1 cellular context compared by ENCODE assay signal in the genomic region with DNA sequence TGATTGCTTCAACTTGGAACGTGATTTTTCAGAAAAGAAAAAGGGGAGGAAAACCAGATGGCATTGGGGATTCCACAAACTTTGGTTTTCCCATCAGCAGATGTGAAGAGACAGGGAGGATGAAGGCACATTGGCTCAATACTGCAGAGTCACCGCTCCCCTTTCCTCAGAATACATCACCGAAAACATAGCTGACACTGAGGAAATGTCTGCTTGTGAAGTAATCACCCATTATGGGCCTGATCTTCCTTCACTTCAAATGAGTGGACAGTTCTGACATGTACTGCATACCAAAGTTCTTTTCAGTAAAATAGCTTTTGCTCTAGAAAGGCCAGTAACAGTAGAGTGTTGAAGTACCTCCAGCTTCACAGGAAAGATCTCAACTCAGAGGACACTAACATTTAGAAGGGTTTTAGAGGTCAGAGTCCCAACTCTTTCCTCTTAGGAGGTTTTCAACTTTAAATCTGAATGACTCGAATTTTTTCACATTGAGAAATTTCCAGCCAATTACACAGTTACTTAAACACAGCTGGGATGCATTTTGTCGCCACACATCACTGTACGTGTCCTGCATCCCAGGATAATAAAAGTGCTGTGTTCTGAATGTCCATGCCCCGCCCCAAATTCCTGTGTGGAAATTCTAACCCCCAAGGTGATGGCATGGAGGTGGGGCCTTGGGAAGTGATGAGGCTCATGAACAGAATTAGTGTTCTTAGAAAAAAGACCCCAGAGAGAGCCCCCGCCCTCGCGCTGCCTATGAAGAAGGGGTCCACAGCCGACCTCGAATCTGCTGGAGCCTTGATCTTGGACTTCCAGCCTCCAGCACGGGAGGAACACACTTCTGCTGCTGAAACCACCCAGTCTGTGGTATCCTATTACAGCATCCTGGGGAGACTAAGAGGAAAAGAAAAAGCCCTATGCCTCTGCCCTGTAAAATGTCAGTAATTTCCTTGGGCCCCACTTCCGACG.
TF ChIP-seq lines count a peak whose summit lies in the region.

No MANE protein-coding gene starts in this region.

TF ChIP-seq in IMR-90, 13 proteins besides CTCF, POLR2A, EP300 and RAD21:
- no peak for TF ChIP-seq NFE2L2 (IDR thresholded peaks at IDR 0.05; ENCODE audit: low read depth, low read length)
- TF ChIP-seq, protein P1, sequence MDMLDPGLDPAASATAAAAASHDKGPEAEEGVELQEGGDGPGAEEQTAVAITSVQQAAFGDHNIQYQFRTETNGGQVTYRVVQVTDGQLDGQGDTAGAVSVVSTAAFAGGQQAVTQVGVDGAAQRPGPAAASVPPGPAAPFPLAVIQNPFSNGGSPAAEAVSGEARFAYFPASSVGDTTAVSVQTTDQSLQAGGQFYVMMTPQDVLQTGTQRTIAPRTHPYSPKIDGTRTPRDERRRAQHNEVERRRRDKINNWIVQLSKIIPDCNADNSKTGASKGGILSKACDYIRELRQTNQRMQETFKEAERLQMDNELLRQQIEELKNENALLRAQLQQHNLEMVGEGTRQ (IDR thresholded peaks at IDR 0.05; ENCODE audit: low read depth, low read length), result no peak
- TF ChIP-seq, protein P2, sequence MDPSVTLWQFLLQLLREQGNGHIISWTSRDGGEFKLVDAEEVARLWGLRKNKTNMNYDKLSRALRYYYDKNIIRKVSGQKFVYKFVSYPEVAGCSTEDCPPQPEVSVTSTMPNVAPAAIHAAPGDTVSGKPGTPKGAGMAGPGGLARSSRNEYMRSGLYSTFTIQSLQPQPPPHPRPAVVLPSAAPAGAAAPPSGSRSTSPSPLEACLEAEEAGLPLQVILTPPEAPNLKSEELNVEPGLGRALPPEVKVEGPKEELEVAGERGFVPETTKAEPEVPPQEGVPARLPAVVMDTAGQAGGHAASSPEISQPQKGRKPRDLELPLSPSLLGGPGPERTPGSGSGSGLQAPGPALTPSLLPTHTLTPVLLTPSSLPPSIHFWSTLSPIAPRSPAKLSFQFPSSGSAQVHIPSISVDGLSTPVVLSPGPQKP (IDR thresholded peaks at IDR 0.05; ENCODE audit: borderline replicate concordance, low read depth, low read length), result no peak
- no peak for TF ChIP-seq FOS (IDR thresholded peaks at IDR 0.05; ENCODE audit: low read depth, low read length)
- TF ChIP-seq RCOR1 (IDR thresholded peaks at IDR 0.05; ENCODE audit: insufficient replicate concordance, low read length), result no peak
- TF ChIP-seq MXI1 (IDR thresholded peaks at IDR 0.05; ENCODE audit: borderline replicate concordance, low read depth, low read length), result no peak
- no peak for TF ChIP-seq CHD1 (IDR thresholded peaks at IDR 0.05; ENCODE audit: low read depth, low read length)
- TF ChIP-seq MAZ (IDR thresholded peaks at IDR 0.05; ENCODE audit: borderline replicate concordance, low read depth, low read length), result no peak
- TF ChIP-seq MAFK (IDR thresholded peaks at IDR 0.05; ENCODE audit: low read depth, low read length), result no peak
- no peak for TF ChIP-seq RFX5 (IDR thresholded peaks at IDR 0.05; ENCODE audit: low read depth, low read length)
- no peak for TF ChIP-seq CEBPB (IDR thresholded peaks at IDR 0.05; ENCODE audit: low read depth, low read length)
- TF ChIP-seq BHLHE40 (IDR thresholded peaks at IDR 0.05; ENCODE audit: low read depth, low read length), result no peak
- TF ChIP-seq SMC3 (IDR thresholded peaks at IDR 0.05; ENCODE audit: low read depth, low read length), result no peak
